ENCODE assay signal across 21 cellular contexts in the genomic region with DNA sequence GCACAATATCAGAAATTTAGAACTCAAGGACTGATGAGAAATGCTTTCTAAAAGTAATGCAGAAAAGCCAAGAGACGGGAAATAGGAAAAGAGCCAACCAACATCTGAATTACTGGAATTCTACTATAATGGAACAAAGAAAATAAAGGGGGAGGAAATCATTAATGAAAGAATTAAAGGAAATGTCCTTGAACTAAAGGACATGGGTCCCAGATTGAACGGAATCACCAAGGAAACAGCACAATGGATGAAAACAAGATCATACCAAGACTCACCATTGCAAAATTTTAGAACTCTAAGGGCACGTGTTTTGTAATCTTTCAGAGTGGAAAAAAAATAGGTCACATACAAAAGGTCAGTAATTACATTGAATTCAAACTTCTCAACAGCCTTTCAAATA. TPM values are rescaled to one million over a fixed set of nuclear protein-coding genes. Genes with fewer than 3 reads are reported as not detected.
"Had no signal": no experiment of that assay in that cellular context is flagged by ENCODE, and none has a peak within 500 bp of the region (broad histone marks: within the 10 kb centered on the region; RNA-seq: fewer than 3 reads in every experiment).

No MANE protein-coding gene starts in this region.

- H3K4me1 ChIP-seq: gastroesophageal sphincter had no signal

- H3K27me3 ChIP-seq: gastroesophageal sphincter, neutrophil, right atrium auricular region, suprapubic skin had no signal

- DNase-seq: activated CD4-positive, alpha-beta memory T cell treated with anti-CD3 and anti-CD28 coated beads, Interleukin-2, amount 10 ng/mL, durations not matched to agents 7 days and 5 days; activated CD4-positive, alpha-beta T cell treated with anti-CD3 and anti-CD28 coated beads for 4 hours; activated effector memory CD4-positive, alpha-beta T cell treated with Interleukin-2 at 50 U/mL for 16 hours; activated naive CD4-positive, alpha-beta T cell treated with anti-CD3 and anti-CD28 coated beads, Interleukin-2, amount 50 U/mL, for 16 hours; activated T-cell treated with anti-CD3 and anti-CD28 coated beads, Interleukin-2, amount 50 U/mL, for 4 hours; caudate nucleus; cortex of kidney; effector memory CD4-positive, alpha-beta T cell; left cardiac atrium; mammary epithelial cell; naive thymus-derived CD8-positive, alpha-beta T cell; stimulated activated naive CD8-positive, alpha-beta T cell treated with anti-CD3 and anti-CD28 coated beads, Interleukin-15, Interleukin-2, amounts not matched to agents 100 U/mL and 50 U/mL, for 24 hours; T-helper 17 cell; WERI-Rb-1 had no signal

- H3K4me3 ChIP-seq: gastroesophageal sphincter, right atrium auricular region, smooth muscle cell, suprapubic skin had no signal

- H3K27ac ChIP-seq: epithelial cell of prostate, gastroesophageal sphincter, neutrophil, right atrium auricular region, WERI-Rb-1 had no signal

- H3K36me3 ChIP-seq: gastroesophageal sphincter, neutrophil, right atrium auricular region, suprapubic skin, WERI-Rb-1 had no signal

RNA-seq across cellular contexts. Expression of gene HPGDS, which starts 35.9 kb away (rescaled TPM):
- total RNA-seq: mammary epithelial cell; mononuclear cell; naive thymus-derived CD8-positive, alpha-beta T cell; smooth muscle cell had no signal
